In the genomic region with DNA sequence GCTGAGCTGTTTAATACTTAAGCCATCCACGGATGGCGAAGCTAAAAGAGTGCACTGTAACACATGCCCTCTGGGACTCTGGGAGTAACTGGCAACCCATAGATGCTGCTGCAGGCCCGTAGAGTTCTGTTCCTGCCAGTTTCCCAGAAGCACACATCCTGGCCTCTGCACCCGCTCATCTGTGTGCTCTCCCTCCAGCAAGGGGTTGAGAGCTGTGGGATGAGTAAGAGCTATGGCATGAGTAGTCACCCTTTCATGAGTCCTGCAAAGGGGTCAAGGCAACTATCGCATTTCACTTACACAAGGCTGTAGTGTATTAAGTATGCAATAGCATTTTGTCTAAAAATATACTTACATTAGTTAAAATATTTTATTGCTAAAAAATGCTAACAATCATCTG, we compare ENCODE assay signal across 19 cellular contexts.
DNase-seq lines count a peak whose midpoint lies in the region; ATAC-seq, FAIRE-seq and TF ChIP-seq lines count a peak whose summit lies in the region.
"Had no signal": no experiment of that assay in that cellular context is flagged by ENCODE, and none has a peak within 500 bp of the region (broad histone marks: within the 10 kb centered on the region; RNA-seq: fewer than 3 reads in every experiment).

No MANE protein-coding gene starts in this region.

- no peak overlapping the region for H3K9ac ChIP-seq in neuronal stem cell (ENCODE audit: low read depth, low read length, poor library complexity)

- no peak overlapping the region for H3K27ac ChIP-seq in neuronal stem cell (replicated peaks; ENCODE audit: low read length)
- H3K27ac ChIP-seq: right atrium auricular region had no signal

- H2BK120ac ChIP-seq in neuronal stem cell (ENCODE audit: low read depth, low read length): no peak overlapping the region

- no peak overlapping the region for H4K91ac ChIP-seq in neuronal stem cell (ENCODE audit: low read depth, low read length, poor library complexity)

- WGBS in neuronal stem cell (ENCODE audit: extremely low coverage in 2 of 2, insufficient read length in 2 of 2, insufficient replicate concordance in 1 of 2), 2 donors: no CpG with 5 or more reads among the region's 5 CpGs

- peaks cover 0 to 1% of the 10 kb centered on the region in 2 donors for H3K36me3 ChIP-seq in neuronal stem cell (replicated peaks in 1 of 2; ENCODE audit: control insufficient read depth in 2 of 2, insufficient read depth in 2 of 2, low read length in 2 of 2)
- H3K36me3 ChIP-seq: right atrium auricular region had no signal

- H3K4me2 ChIP-seq in neuronal stem cell (ENCODE audit: insufficient read depth, low read length, poor library complexity, severe bottlenecking): no peak overlapping the region

- ATAC-seq in Right ventricle myocardium superior (ENCODE audit: poor library complexity): no peak
- no peak for ATAC-seq in HG02571 (IDR thresholded peaks at IDR 0.05; ENCODE audit: unreplicated experiment)
- ATAC-seq: activated CD4-positive, CD25-positive, alpha-beta regulatory T cell treated with anti-CD3 and anti-CD28 coated beads, Interleukin-2, amount 50 U/mL, for 24 hours; left ventricle myocardium superior; stimulated activated memory B cell treated with anti-CD40 and anti-IgM and Interleukin-4, amounts not matched to agents 10 μg/mL and 1 μg/mL and 100 μg/mL, for 72 hours had no signal

- H3K27me3 ChIP-seq in neuronal stem cell (ENCODE audit: control insufficient read depth in 3 of 3, insufficient read depth in 3 of 3, low read depth in 1 of 3, low read length in 3 of 3): no peaks in the 10 kb centered on the region
- H3K27me3 ChIP-seq: right atrium auricular region had no signal

- H2AFZ ChIP-seq in neuronal stem cell (ENCODE audit: low read length): peak overlapping the region; percentile 6

- no peak overlapping the region for H2BK15ac ChIP-seq in neuronal stem cell (ENCODE audit: low read length)

- H3K18ac ChIP-seq in neuronal stem cell (ENCODE audit: low read length): no peak overlapping the region

- no peak overlapping the region for H3K14ac ChIP-seq in neuronal stem cell (ENCODE audit: low read length)

- peak; percentile 10 for DNase-seq in H54 (ENCODE audit: insufficient read length, low spot score)
- peak; percentile 35 for DNase-seq in T1000 (lab: John Stamatoyannopoulos, UW)
- peak; percentile 4 for DNase-seq in fibroblast of peridontal ligament (ENCODE audit: extremely low read depth)
- DNase-seq in neuronal stem cell (ENCODE audit: low spot score): no peak
- DNase-seq in NCI-H1694 (lab: John Stamatoyannopoulos, UW): no peak
- no peak for DNase-seq in Right ventricle myocardium superior
- no peak for DNase-seq in effector CD8-positive, alpha-beta T cell (lab: John Stamatoyannopoulos, UW)
- DNase-seq: CD4-positive, alpha-beta T cell; cortex of kidney; DMS79 treated with DMSO at 0.1 percent for 48 hours; left ventricle myocardium superior; NCI-H1417; NCI-H2171; NCI-H82; occipital lobe had no signal

- no peaks in the 10 kb centered on the region for H3K9me3 ChIP-seq in neuronal stem cell (replicated peaks in 1 of 2; ENCODE audit: control insufficient read depth in 2 of 2, insufficient read depth in 1 of 2, low read depth in 1 of 2, low read length in 2 of 2)
- H3K9me3 ChIP-seq: right atrium auricular region had no signal

- H3K4ac ChIP-seq in neuronal stem cell (ENCODE audit: low read length): no peak overlapping the region

- no peak overlapping the region for H2BK12ac ChIP-seq in neuronal stem cell (ENCODE audit: low read length)

- no peak overlapping the region for H2AK5ac ChIP-seq in neuronal stem cell (ENCODE audit: low read depth, low read length)

- H2BK5ac ChIP-seq in neuronal stem cell (ENCODE audit: low read length): no peak overlapping the region

- H3K4me1 ChIP-seq in neuronal stem cell (ENCODE audit: control insufficient read depth in 2 of 2, insufficient read depth in 1 of 2, low read depth in 1 of 2, low read length in 2 of 2): no peaks in the 10 kb centered on the region
- H3K4me1 ChIP-seq: right atrium auricular region had no signal

- no peak overlapping the region for H3K23ac ChIP-seq in neuronal stem cell (ENCODE audit: low read depth, low read length, poor library complexity)

- no peak overlapping the region for H3K4me3 ChIP-seq in neuronal stem cell (ENCODE audit: low read length in 2 of 2)
- H3K4me3 ChIP-seq: right atrium auricular region had no signal

- peak; percentile 88 for FAIRE-seq in H54 (lab: Jason Lieb, UNC)

- TF ChIP-seq POLR2A in H54 (IDR thresholded peaks at IDR 0.05; ENCODE audit: low read depth, low read length): no peak

- H4K8ac ChIP-seq in neuronal stem cell (ENCODE audit: low read depth, low read length): no peak overlapping the region

- no peaks in the 10 kb centered on the region for H3K79me1 ChIP-seq in neuronal stem cell (ENCODE audit: low read depth, low read length)

- intact Hi-C loops in Right ventricle myocardium superior (cut with DNase I): no loop called here

Comparison
In these comparisons a context has a peak if more than half of its experiments do, and no peak if none do; other contexts are left out.
1. DNase-seq: peak in H54 (single experiment), T1000 (single experiment) and fibroblast of peridontal ligament (single experiment); none in neuronal stem cell (single experiment), NCI-H1694 (single experiment), Right ventricle myocardium superior (single experiment) and effector CD8-positive, alpha-beta T cell (single experiment).